In genomic region chr17:16216341-16217001, GRCh38 we compare ENCODE assay signal across 8 cellular contexts. TPM values are rescaled to one million over a fixed set of nuclear protein-coding genes. Genes with fewer than 3 reads are reported as not detected.
A peak's percentile ranks its signal among the peaks of the same experiment; 100 is the strongest.
DNase-seq lines count a peak whose midpoint lies in the region; ATAC-seq and TF ChIP-seq lines count a peak whose summit lies in the region.
"Not testable (repeated sequence)": the region's sequence is repeated elsewhere in the genome, so short reads cannot be mapped to it uniquely, and the experiment has no call there.

No MANE protein-coding gene starts in this region.

- H3K27ac ChIP-seq in SK-N-SH (ENCODE audit: low read depth in 2 of 2, low read length in 1 of 2): peak overlapping the region; percentile 83 to 97
- peak overlapping the region; percentile 82 for H3K27ac ChIP-seq in effector memory CD4-positive, alpha-beta T cell (ENCODE audit: insufficient read depth, low read length, poor library complexity, severe bottlenecking)
- not testable (repeated sequence) for H3K27ac ChIP-seq in iPS-18a (ENCODE audit: low read length)

- H3K27ac Mint-ChIP-seq in activated naive CD8-positive, alpha-beta T cell: peak overlapping the region; percentile 99
- H3K27ac Mint-ChIP-seq in nephron progenitor cell: peak overlapping the region; percentile 98
- H3K27ac Mint-ChIP-seq in stimulated activated naive CD8-positive, alpha-beta T cell treated with anti-CD3 and anti-CD28 coated beads, Interleukin-15, amount 100 ng/mL, for 72 hours: peak overlapping the region; percentile 94 to 95

- H4K20me1 ChIP-seq in SK-N-SH (ENCODE audit: insufficient read depth): peaks cover 28% of the 10 kb centered on the region

- WGBS in SK-N-SH (ENCODE audit: low lambda C conversion rate): 88% methylated on average over 37 of the region's 38 CpGs

- not testable (repeated sequence) for H3K9me3 Mint-ChIP-seq in activated naive CD8-positive, alpha-beta T cell (ENCODE audit: low read depth); nephron progenitor cell; stimulated activated naive CD8-positive, alpha-beta T cell treated with anti-CD3 and anti-CD28 coated beads, Interleukin-15, amount 100 ng/mL, for 72 hours

- CTCF ChIA-PET in AG04449 (lab: Yijun Ruan, JAX) (interaction anchor here (1.0 to 2.7 kb wide), 5 partner anchors 7 to 148 kb away, joined by 3 to 9 read pairs (median 4); partner anchors contain the start of gene CENPV), HEK293T (lab: Yijun Ruan, JAX) (interaction anchor here (0.9 to 1.3 kb wide), 4 partner anchors 27 to 88 kb away, joined by 3 to 6 read pairs (median 6); no protein-coding TSS in a partner anchor), SK-N-SH (lab: Yijun Ruan, JAX) (interaction anchor here (1.0 to 1.4 kb wide), 6 partner anchors 8 to 217 kb away, joined by 3 read pairs; partner anchors contain the start of genes TTC19 and ZSWIM7)

- peaks cover 91% of the 10 kb centered on the region for H3K79me2 ChIP-seq in SK-N-SH (ENCODE audit: insufficient read depth)

- H3K27me3 Mint-ChIP-seq in activated naive CD8-positive, alpha-beta T cell; nephron progenitor cell (ENCODE audit: low read depth, poor library complexity); stimulated activated naive CD8-positive, alpha-beta T cell treated with anti-CD3 and anti-CD28 coated beads, Interleukin-15, amount 100 ng/mL, for 72 hours: not testable (repeated sequence)

- not testable (repeated sequence) for H3K36me3 ChIP-seq in SK-N-SH (replicated peaks in 1 of 2; ENCODE audit: control insufficient read depth in 1 of 2, insufficient read depth in 2 of 2, low read length in 1 of 2); effector memory CD4-positive, alpha-beta T cell (ENCODE audit: control insufficient read depth, insufficient read depth, low read length); iPS-18a (ENCODE audit: control insufficient read depth, low read depth, low read length)

- H3F3A ChIP-seq in SK-N-SH (replicated peaks; ENCODE audit: insufficient read depth): peaks cover 31% of the 10 kb centered on the region

- peak overlapping the region; percentile 91 for H3K4me2 ChIP-seq in SK-N-SH

- TF ChIP-seq EP300 in SK-N-SH (IDR thresholded peaks at IDR 0.05; ENCODE audit: borderline replicate concordance in 1 of 2, low read depth in 1 of 2, low read length in 1 of 2): not testable (repeated sequence)

- peak overlapping the region; percentile 92 for H2AFZ ChIP-seq in SK-N-SH (ENCODE audit: low read depth)

- H3K9ac ChIP-seq in SK-N-SH (peak overlapping the region; percentile 98), iPS-18a (ENCODE audit: low read length) (peak overlapping the region; percentile 94)

- peaks cover 4 to 10% of the 10 kb centered on the region in 2 experiments; a peak in 3 of 4 replicates for H3K4me1 ChIP-seq in SK-N-SH (ENCODE audit: control insufficient read depth in 1 of 2, insufficient read depth in 2 of 2, low read depth in 1 of 2, low read length in 1 of 2)
- H3K4me1 ChIP-seq in effector memory CD4-positive, alpha-beta T cell (ENCODE audit: control insufficient read depth, insufficient read depth, low read length, poor library complexity, severe bottlenecking); iPS-18a (ENCODE audit: control insufficient read depth, low read depth, low read length): not testable (repeated sequence)

- not testable (repeated sequence) for H3K36me3 Mint-ChIP-seq in activated naive CD8-positive, alpha-beta T cell; nephron progenitor cell (ENCODE audit: low read depth)

- not testable (repeated sequence) for H3K27me3 ChIP-seq in SK-N-SH (ENCODE audit: insufficient read depth); effector memory CD4-positive, alpha-beta T cell (replicated peaks; ENCODE audit: control insufficient read depth, insufficient read depth, low read length, poor library complexity, severe bottlenecking); iPS-18a (ENCODE audit: control insufficient read depth, insufficient read depth, low read length)

- H3K9me3 ChIP-seq in SK-N-SH; effector memory CD4-positive, alpha-beta T cell (ENCODE audit: control insufficient read depth, low read length); iPS-18a (ENCODE audit: control insufficient read depth, low read depth, low read length): not testable (repeated sequence)

- POLR2A ChIA-PET in AG04449 (lab: Yijun Ruan, JAX) (interaction anchor here (1.0 to 1.8 kb wide), 4 partner anchors 69 to 222 kb away, joined by 3 to 5 read pairs (median 4); partner anchors contain the start of gene UBB), HEK293T (lab: Yijun Ruan, JAX) (interaction anchor here (0.6 to 5.7 kb wide), 38 partner anchors 7 to 271 kb away, joined by 3 to 86 read pairs (median 5); partner anchors contain the start of genes ADORA2B, CENPV, TTC19 and UBB), SK-N-SH (lab: Yijun Ruan, JAX) (interaction anchor here (1.3 to 1.6 kb wide), 2 partner anchors 136 to 164 kb away, joined by 5 read pairs; partner anchors contain the start of gene UBB)

- not testable (repeated sequence) for H3K9me2 ChIP-seq in SK-N-SH

- H3K4me3 ChIP-seq in AG04449 (ENCODE audit: low read depth, low read length): peak overlapping the region; percentile 100
- peak overlapping the region; percentile 80 to 94; a peak in 3 of 4 replicates for H3K4me3 ChIP-seq in SK-N-SH (ENCODE audit: low read depth in 2 of 2, low read length in 1 of 2)
- peak overlapping the region; percentile 91 for H3K4me3 ChIP-seq in effector memory CD4-positive, alpha-beta T cell (ENCODE audit: insufficient read depth, low read depth, low read length, poor library complexity, severe bottlenecking)
- H3K4me3 ChIP-seq in iPS-18a (ENCODE audit: low read length): peak overlapping the region; percentile 95

- not testable (repeated sequence) for ATAC-seq in stimulated activated naive CD8-positive, alpha-beta T cell treated with anti-CD3 and anti-CD28 coated beads, Interleukin-15, amount 100 ng/mL, for 72 hours

- H3K4me1 Mint-ChIP-seq in activated naive CD8-positive, alpha-beta T cell (ENCODE audit: low read depth): peaks cover 45% of the 10 kb centered on the region
- H3K4me1 Mint-ChIP-seq in nephron progenitor cell: peaks cover 38% of the 10 kb centered on the region
- peaks cover 30% of the 10 kb centered on the region for H3K4me1 Mint-ChIP-seq in stimulated activated naive CD8-positive, alpha-beta T cell treated with anti-CD3 and anti-CD28 coated beads, Interleukin-15, amount 100 ng/mL, for 72 hours

- peak overlapping the region; percentile 98 for H3K4me3 Mint-ChIP-seq in activated naive CD8-positive, alpha-beta T cell
- H3K4me3 Mint-ChIP-seq in nephron progenitor cell: peak overlapping the region; percentile 97
- H3K4me3 Mint-ChIP-seq in stimulated activated naive CD8-positive, alpha-beta T cell treated with anti-CD3 and anti-CD28 coated beads, Interleukin-15, amount 100 ng/mL, for 72 hours: peak overlapping the region; percentile 92 to 96

- not testable (repeated sequence) for TF ChIP-seq CTCF in AG04449 (IDR thresholded peaks at IDR 0.05; ENCODE audit: insufficient read depth, low read length, missing control alignments); SK-N-SH (IDR thresholded peaks at IDR 0.05); nephron progenitor cell (IDR thresholded peaks at IDR 0.05)

- not testable (repeated sequence) for TF ChIP-seq RAD21 in SK-N-SH (IDR thresholded peaks at IDR 0.05; ENCODE audit: low read length)

- DNase-seq in AG04449 (ENCODE audit: low read depth, low spot score); HEK293T (ENCODE audit: extremely low spot score); SK-N-SH; effector memory CD4-positive, alpha-beta T cell; nephron progenitor cell; stimulated activated naive CD8-positive, alpha-beta T cell treated with anti-CD3 and anti-CD28 coated beads, Interleukin-15, amount 100 ng/mL, for 72 hours: not testable (repeated sequence)

TF ChIP-seq in HEK293T, 16 proteins besides CTCF, POLR2A, EP300 and RAD21:
- TF ChIP-seq ZNF384 (IDR thresholded peaks at IDR 0.05): peak; percentile 73

RNA-seq across cellular contexts. Expression of gene PIGL, which starts 0.5 kb away (rescaled TPM):
- polyA plus RNA-seq in SK-N-SH (2012; rRNA removed): 34.0 and 58.0 TPM in 2 replicates
- polyA plus RNA-seq in SK-N-SH (2012; cell fraction: cytosol; rRNA removed): 13.3 and 15.4 TPM in 2 replicates
- polyA plus RNA-seq in SK-N-SH (2012; cell fraction: nucleus; rRNA removed): 245 and 336 TPM in 2 replicates

RNA-seq across cellular contexts. Expression of gene NCOR1, which starts 1.1 kb away (rescaled TPM):
- 42.1 and 43.0 TPM in 2 replicates for polyA plus RNA-seq in SK-N-SH (2012; rRNA removed)
- 27.2 and 39.1 TPM in 2 replicates for polyA plus RNA-seq in SK-N-SH (2012; cell fraction: cytosol; rRNA removed)
- polyA plus RNA-seq in SK-N-SH (2012; cell fraction: nucleus; rRNA removed): 61.7 and 72.9 TPM in 2 replicates
